ENCODE assay signal across 8 cellular contexts in the genomic region with DNA sequence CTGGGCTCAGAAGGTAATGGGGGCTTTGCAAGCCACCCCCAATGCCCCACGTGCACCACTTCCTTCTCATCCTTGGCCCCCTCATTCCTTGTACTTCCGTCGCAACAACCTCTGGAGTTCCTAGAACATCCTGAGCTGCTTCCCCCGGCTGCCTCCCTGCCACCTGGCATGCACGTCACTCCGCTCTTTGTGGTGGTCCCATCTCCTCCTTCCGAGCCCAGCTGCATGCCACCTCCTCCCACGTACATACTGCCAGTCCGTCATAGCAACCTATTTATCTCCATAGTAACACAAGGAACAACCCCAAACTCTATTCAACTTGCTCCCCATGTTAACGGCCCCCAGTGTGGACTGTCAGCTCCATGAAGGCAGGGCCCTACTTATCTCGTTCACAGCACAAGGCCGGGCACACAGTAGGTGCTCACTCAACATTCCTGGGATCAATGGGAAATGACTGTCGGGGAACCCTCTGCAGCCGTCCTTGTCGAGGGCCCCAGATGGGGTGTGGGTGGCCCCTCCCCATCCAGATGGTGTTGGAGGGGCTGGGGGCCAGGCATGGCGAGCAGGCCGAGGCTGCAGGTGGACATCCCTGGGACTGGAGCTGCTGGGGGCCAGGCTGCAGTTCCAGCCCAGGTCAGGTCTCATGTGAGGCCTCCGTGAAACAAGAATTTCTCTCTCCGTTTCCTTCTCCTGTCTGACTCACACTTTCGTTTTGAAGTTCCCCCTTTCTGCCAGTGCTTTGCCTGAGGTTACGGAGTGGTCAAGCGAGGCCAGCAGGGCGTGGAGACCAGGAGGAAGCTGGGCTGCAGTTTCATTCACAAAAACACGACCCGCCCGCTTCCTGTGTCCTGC. TPM values are rescaled to one million over a fixed set of nuclear protein-coding genes. Genes with fewer than 3 reads are reported as not detected.
DNase-seq lines count a peak whose midpoint lies in the region; ATAC-seq and TF ChIP-seq lines count a peak whose summit lies in the region.

No MANE protein-coding gene starts in this region.

- H3K27ac Mint-ChIP-seq in central memory CD8-positive, alpha-beta T cell (ENCODE audit: low read depth), result peak overlapping the region; percentile 87

- peak; percentile 70 for DNase-seq in BJ (ENCODE audit: low read depth)
- DNase-seq in SJCRH30, result peak; percentile 59 to 61
- peak; percentile 35 to 61 for DNase-seq in central memory CD8-positive, alpha-beta T cell (ENCODE audit: low spot score in 2 of 2)
- peak; percentile 90 to 95 for DNase-seq in left lung
- peak; percentile 49 for DNase-seq in testis
- DNase-seq in NCI-H82 (lab: John Stamatoyannopoulos, UW), result no peak

- no peaks in the 10 kb centered on the region for H3K27me3 Mint-ChIP-seq in central memory CD8-positive, alpha-beta T cell

- peak overlapping the region; percentile 91 for H3K27ac ChIP-seq in SJCRH30
- H3K27ac ChIP-seq in left lung, result peak overlapping the region; percentile 69 to 97
- no peak overlapping the region for H3K27ac ChIP-seq in testis

- intact Hi-C loops in left lung (cut with DNase I), result loop anchor here (10.0 kb wide), 2 partner anchors 147 to 347 kb away; a partner anchor contains a TSS
- intact Hi-C loops in testis (cut with DNase I; ENCODE audit: low total_unique reads), result loop anchor here (10.0 kb wide), 1 partner anchor 337 kb away; no protein-coding TSS in a partner anchor

- H3K9me3 Mint-ChIP-seq in central memory CD8-positive, alpha-beta T cell, result no peaks in the 10 kb centered on the region

- 57 to 78% methylated on average over 26 of the region's 26 CpGs for WGBS in testis, 2 donors

- peak; percentile 51 for ATAC-seq in GM19023 (IDR thresholded peaks at IDR 0.05; ENCODE audit: unreplicated experiment)
- peak; percentile 45 for ATAC-seq in HG03354 (IDR thresholded peaks at IDR 0.05; ENCODE audit: poor library complexity, severe bottlenecking, unreplicated experiment)
- peak; percentile 52 for ATAC-seq in central memory CD8-positive, alpha-beta T cell (replicated peaks; ENCODE audit: extremely low read depth, poor library complexity, severe bottlenecking)
- peak; percentile 64 for ATAC-seq in left lung

- peaks cover 8% of the 10 kb centered on the region for H3K36me3 Mint-ChIP-seq in central memory CD8-positive, alpha-beta T cell (ENCODE audit: insufficient read depth)

- TF ChIP-seq POLR2A in testis (IDR thresholded peaks at IDR 0.05), result no peak

- H3K36me3 ChIP-seq in BJ (ENCODE audit: control insufficient read depth, insufficient read depth, low read length) (no peaks in the 10 kb centered on the region), SJCRH30 (no peaks in the 10 kb centered on the region), left lung (no peaks in the 10 kb centered on the region), testis (ENCODE audit: low read depth, missing control alignments) (no peaks in the 10 kb centered on the region)

- CTCF ChIA-PET in BJ (lab: Yijun Ruan, JAX), result interaction anchor here (1.0 to 3.3 kb wide), 11 partner anchors 11 to 345 kb away, joined by 3 to 14 read pairs (median 3); a partner anchor contains a TSS

- H3K4me1 Mint-ChIP-seq in central memory CD8-positive, alpha-beta T cell, result peaks cover 37% of the 10 kb centered on the region

- peaks cover 61% of the 10 kb centered on the region for H3K4me1 ChIP-seq in SJCRH30
- H3K4me1 ChIP-seq in left lung, result peaks cover 36 to 90% of the 10 kb centered on the region in 2 donors
- peaks cover 3% of the 10 kb centered on the region for H3K4me1 ChIP-seq in testis

- TF ChIP-seq CTCF in BJ (IDR thresholded peaks at IDR 0.05; ENCODE audit: insufficient read depth, low read depth, low read length) (no peak), left lung (IDR thresholded peaks at IDR 0.05) (no peak), testis (IDR thresholded peaks at IDR 0.05) (no peak)

- no peaks in the 10 kb centered on the region for H3K9me3 ChIP-seq in SJCRH30 (replicated peaks)
- H3K9me3 ChIP-seq in left lung, result no peaks in the 10 kb centered on the region
- H3K9me3 ChIP-seq in testis, result no peaks in the 10 kb centered on the region

- POLR2A ChIA-PET in BJ (lab: Charles Lee), result no interaction called here

- peak overlapping the region; percentile 68 for H3K4me3 Mint-ChIP-seq in central memory CD8-positive, alpha-beta T cell

- H3K27me3 ChIP-seq in BJ (ENCODE audit: control insufficient read depth, insufficient read depth, low read length) (no peaks in the 10 kb centered on the region), SJCRH30 (no peaks in the 10 kb centered on the region), left lung (no peaks in the 10 kb centered on the region), testis (no peaks in the 10 kb centered on the region)

- no peak overlapping the region for H3K4me3 ChIP-seq in BJ (ENCODE audit: low read depth, low read length)
- H3K4me3 ChIP-seq in SJCRH30, result no peak overlapping the region
- H3K4me3 ChIP-seq in left lung, result peak overlapping the region in 1 of 2 donors; percentile 25
- H3K4me3 ChIP-seq in testis, result no peak overlapping the region

RNA-seq across cellular contexts. Expression of a gene that starts 4.2 kb away (rescaled TPM):
- polyA plus RNA-seq in BJ (2011; rRNA removed) (3.6 and 4.5 TPM in 2 replicates), testis (ENCODE audit: insufficient read depth, low read depth, low replicate concordance) (1.1 TPM)
- 3.6 and 9.9 TPM in 2 replicates for polyA minus RNA-seq in BJ (2011; rRNA and poly(A)+ RNA removed)
- total RNA-seq in SJCRH30 (2014; rRNA removed; shearing (Covaris generic)), result 2.9 and 6.7 TPM in 2 replicates
- total RNA-seq in left lung (under 1 TPM; 0.47 to 0.85 TPM), testis (1 to 10 TPM in 1 of 2 donors, under 1 TPM in 1; 0.43 to 1.1 TPM)

Comparison
In these comparisons a context has a peak if more than half of its experiments do, and no peak if none do; other contexts are left out.
1. H3K27ac ChIP-seq: peak in SJCRH30 (single experiment) and left lung (2 of 2); none in testis (0 of 2).
2. Peak in every context shown above with its lines, with median percentiles within 50 percentile points of each other: ATAC-seq.